25 cellular contexts compared by ENCODE assay signal in genomic region chr1:27397106-27397505, GRCh38. TPM values are rescaled to one million over a fixed set of nuclear protein-coding genes. Genes with fewer than 3 reads are reported as not detected.
A peak's percentile ranks its signal among the peaks of the same experiment; 100 is the strongest.
DNase-seq lines count a peak whose midpoint lies in the region; ATAC-seq, FAIRE-seq and TF ChIP-seq lines count a peak whose summit lies in the region.
"Had no signal": no experiment of that assay in that cellular context is flagged by ENCODE, and none has a peak within 500 bp of the region (broad histone marks: within the 10 kb centered on the region; RNA-seq: fewer than 3 reads in every experiment).

No MANE protein-coding gene starts in this region.

- intact Hi-C loops in heart left ventricle (cut with DNase I), result loop anchor here in 8 of 10 donors (5.0 to 10.0 kb wide), 5 partner anchors 265 to 352 kb away; no protein-coding TSS in a partner anchor

- H3K36me3 ChIP-seq in heart left ventricle (no peaks in the 10 kb centered on the region), right atrium auricular region (no peaks in the 10 kb centered on the region), endodermal cell (ENCODE audit: control insufficient read depth, insufficient read depth, low read length) (no peaks in the 10 kb centered on the region)

- H3K4me3 ChIP-seq in heart left ventricle (no peak overlapping the region), right atrium auricular region (no peak overlapping the region), endodermal cell (ENCODE audit: low read length) (no peak overlapping the region)
- H3K4me3 ChIP-seq: GM12878, SJSA1 had no signal

- H3K9me3 Mint-ChIP-seq in IgD-negative memory B cell (no peaks in the 10 kb centered on the region), endodermal cell (no peaks in the 10 kb centered on the region), nephron progenitor cell (no peaks in the 10 kb centered on the region)
- H3K9me3 Mint-ChIP-seq in stimulated activated effector memory CD8-positive, alpha-beta T cell treated with anti-CD3 and anti-CD28 coated beads, Interleukin-12 subunit alpha, Interleukin-12 subunit beta, amount 100 ng/mL, for 72 hours, result no peaks in the 10 kb centered on the region
- H3K9me3 Mint-ChIP-seq: CD4-positive, alpha-beta T cell; HFFc6 had no signal

- H3K9ac ChIP-seq in endodermal cell (ENCODE audit: extremely low read depth, low read length, poor library complexity, severe bottlenecking), result no peak overlapping the region
- H3K9ac ChIP-seq: KMS-11 had no signal

- H3K4me1 ChIP-seq in heart left ventricle (peaks cover 3 to 75% (median 46%) of the 10 kb centered on the region in 12 donors), right atrium auricular region (peaks cover 0 to 53% of the 10 kb centered on the region in 2 donors), endodermal cell (ENCODE audit: control insufficient read depth, insufficient read depth, low read length) (peaks cover 14% of the 10 kb centered on the region)

- peak in 1 of 2 donors; percentile 16 for TF ChIP-seq POLR2A in heart left ventricle (IDR thresholded peaks at IDR 0.05)

- 56 to 88% (median 61%) methylated on average over 1 to 3 of the region's 3 CpGs for WGBS in heart left ventricle, 4 donors
- 92% methylated on average over 2 to 3 of the region's 3 CpGs for WGBS in endodermal cell (ENCODE audit: insufficient coverage in 1 of 2, insufficient read length in 1 of 2), 2 experiments

- ATAC-seq in heart left ventricle, result peak in 1 of 4 donors; percentile 6
- no peak for ATAC-seq in stimulated activated effector memory CD8-positive, alpha-beta T cell treated with anti-CD3 and anti-CD28 coated beads, Interleukin-12 subunit alpha, Interleukin-12 subunit beta, amount 100 ng/mL, for 72 hours
- ATAC-seq: GM12878, HepG2 had no signal

- H3K36me3 Mint-ChIP-seq in IgD-negative memory B cell (peaks cover 2% of the 10 kb centered on the region), endodermal cell (ENCODE audit: low read depth) (no peaks in the 10 kb centered on the region), nephron progenitor cell (ENCODE audit: low read depth) (no peaks in the 10 kb centered on the region)
- peaks cover 62% of the 10 kb centered on the region for H3K36me3 Mint-ChIP-seq in stimulated activated effector memory CD8-positive, alpha-beta T cell treated with anti-CD3 and anti-CD28 coated beads, Interleukin-12 subunit alpha, Interleukin-12 subunit beta, amount 100 ng/mL, for 72 hours

- DNase-seq in heart left ventricle (peak in 1 of 5 donors; percentile 50), right atrium auricular region (ENCODE audit: low spot score) (no peak), endodermal cell (peak; percentile 49), nephron progenitor cell (no peak), RCC 7860 (ENCODE audit: low spot score) (no peak)
- no peak for DNase-seq in stimulated activated effector memory CD8-positive, alpha-beta T cell treated with anti-CD3 and anti-CD28 coated beads, Interleukin-12 subunit alpha, Interleukin-12 subunit beta, amount 100 ng/mL, for 72 hours (ENCODE audit: low spot score in 2 of 2)
- no peak for DNase-seq in activated effector memory CD4-positive, alpha-beta T cell treated with anti-CD3 and anti-CD28 coated beads, Interleukin-2, amount 50 U/mL, for 16 hours
- DNase-seq: CD4-positive, alpha-beta T cell; DMS53; EL; GOT3; HFFc6; MV-4-11; NCI-H1694 treated with DMSO at 0.1 percent for 48 hours; NCI-H774 had no signal

- H3K27ac ChIP-seq in heart left ventricle (peak overlapping the region in 9 of 12 donors; percentile 21 to 70 (median 35)), right atrium auricular region (peak overlapping the region in 1 of 2 donors; percentile 40), endodermal cell (ENCODE audit: low read depth, low read length) (no peak overlapping the region)
- H3K27ac ChIP-seq: KMS-11, SJSA1 had no signal

- H3K4me1 Mint-ChIP-seq in IgD-negative memory B cell, result peaks cover 6 to 13% (median 9%) of the 10 kb centered on the region in 3 donors
- H3K4me1 Mint-ChIP-seq in endodermal cell, result peaks cover 34% of the 10 kb centered on the region
- peaks cover 26% of the 10 kb centered on the region for H3K4me1 Mint-ChIP-seq in stimulated activated effector memory CD8-positive, alpha-beta T cell treated with anti-CD3 and anti-CD28 coated beads, Interleukin-12 subunit alpha, Interleukin-12 subunit beta, amount 100 ng/mL, for 72 hours
- peaks cover 75% of the 10 kb centered on the region for H3K4me1 Mint-ChIP-seq in nephron progenitor cell

- H3K9me3 ChIP-seq in heart left ventricle, result no peaks in the 10 kb centered on the region
- H3K9me3 ChIP-seq in right atrium auricular region, result no peaks in the 10 kb centered on the region
- no peaks in the 10 kb centered on the region for H3K9me3 ChIP-seq in endodermal cell (ENCODE audit: control insufficient read depth, low read length)
- H3K9me3 ChIP-seq: SJSA1 had no signal

- H3K4me3 Mint-ChIP-seq in IgD-negative memory B cell, result no peak overlapping the region
- H3K4me3 Mint-ChIP-seq in endodermal cell, result no peak overlapping the region
- H3K4me3 Mint-ChIP-seq in stimulated activated effector memory CD8-positive, alpha-beta T cell treated with anti-CD3 and anti-CD28 coated beads, Interleukin-12 subunit alpha, Interleukin-12 subunit beta, amount 100 ng/mL, for 72 hours, result no peak overlapping the region
- no peak overlapping the region for H3K4me3 Mint-ChIP-seq in nephron progenitor cell
- H3K4me3 Mint-ChIP-seq: CD4-positive, alpha-beta T cell; HFFc6 had no signal

- H3K27me3 Mint-ChIP-seq in IgD-negative memory B cell (peaks cover under 1% of the 10 kb centered on the region), endodermal cell (ENCODE audit: insufficient read depth) (no peaks in the 10 kb centered on the region), nephron progenitor cell (ENCODE audit: low read depth, poor library complexity) (peaks cover 5% of the 10 kb centered on the region)
- H3K27me3 Mint-ChIP-seq: CD4-positive, alpha-beta T cell had no signal

- TF ChIP-seq CTCF in heart left ventricle (IDR thresholded peaks at IDR 0.05) (no peak), right atrium auricular region (IDR thresholded peaks at IDR 0.05) (no peak), endodermal cell (conservative IDR thresholded peaks at IDR 0.05) (no peak), nephron progenitor cell (IDR thresholded peaks at IDR 0.05) (no peak)

- H3K27me3 ChIP-seq in heart left ventricle, result no peaks in the 10 kb centered on the region
- no peaks in the 10 kb centered on the region for H3K27me3 ChIP-seq in right atrium auricular region
- H3K27me3 ChIP-seq in endodermal cell (ENCODE audit: control insufficient read depth, insufficient read depth, low read length, poor library complexity, severe bottlenecking), result no peaks in the 10 kb centered on the region
- H3K27me3 ChIP-seq: SJSA1 had no signal

- FAIRE-seq in RCC 7860 (lab: Jason Lieb, UNC), result no peak
- FAIRE-seq: A204.1, GM12878, GM18507, HepG2 had no signal

- H3K27ac Mint-ChIP-seq in IgD-negative memory B cell, result peak overlapping the region in 2 of 3 donors; percentile 23 to 39
- peak overlapping the region; percentile 30 for H3K27ac Mint-ChIP-seq in endodermal cell
- H3K27ac Mint-ChIP-seq in stimulated activated effector memory CD8-positive, alpha-beta T cell treated with anti-CD3 and anti-CD28 coated beads, Interleukin-12 subunit alpha, Interleukin-12 subunit beta, amount 100 ng/mL, for 72 hours, result peak overlapping the region; percentile 63
- no peak overlapping the region for H3K27ac Mint-ChIP-seq in nephron progenitor cell
- H3K27ac Mint-ChIP-seq: CD4-positive, alpha-beta T cell; HFFc6 had no signal

RNA-seq across cellular contexts. Expression of gene GPR3, which starts 4.7 kb away (rescaled TPM):
- total RNA-seq in heart left ventricle (1 to 10 TPM in 2 of 9 donors, under 1 TPM in 6, not detected in 1; 0.28 to 2.4 (median 0.53) TPM), right atrium auricular region (1 to 10 TPM; 2.9 to 4.4 TPM), endodermal cell (1 to 10 TPM; 3.5 to 4.1 TPM)
- polyA plus RNA-seq in heart left ventricle (1 to 10 TPM in 1 of 2 donors, under 1 TPM in 1; 0.11 to 3.7 TPM), IgD-negative memory B cell (0.16 TPM)
- 4.5 TPM for polyA plus RNA-seq in endodermal cell (2013, experiment 1 of 2)
- 4.5 TPM for polyA plus RNA-seq in endodermal cell (2013, experiment 2 of 2)

RNA-seq across cellular contexts. Expression of gene CD164L2, which starts 14.0 kb away (rescaled TPM):
- not detected for total RNA-seq in heart left ventricle
- not detected for polyA plus RNA-seq in heart left ventricle
- total RNA-seq in right atrium auricular region, result not detected
- polyA plus RNA-seq in IgD-negative memory B cell, result not detected
- 1 to 10 TPM; 1.6 to 1.8 TPM for total RNA-seq in endodermal cell
- polyA plus RNA-seq in endodermal cell (2013, experiment 1 of 2), result 1.4 TPM
- polyA plus RNA-seq in endodermal cell (2013, experiment 2 of 2), result 0.83 TPM
- total RNA-seq: CD4-positive, alpha-beta T cell; GM12878; HepG2; HFFc6; NCI-H460; OCI-LY7; SJSA1 had no signal
- polyA plus RNA-seq: BJ, GM12878, HepG2 had no signal

RNA-seq across cellular contexts. Expression of gene FCN3, which starts 22.5 kb away (rescaled TPM):
- total RNA-seq in heart left ventricle (100 to 1,000 TPM in 1 of 9 donors, 10 to 100 TPM in 5, 1 to 10 TPM in 3; 2.4 to 112 (median 31.9) TPM), right atrium auricular region (10 to 100 TPM; 21.1 to 36.6 TPM), endodermal cell (under 1 TPM in 1 of 2 donors, not detected in 1; 0.26 TPM)
- polyA plus RNA-seq in heart left ventricle (100 to 1,000 TPM in 1 of 2 donors, 10 to 100 TPM in 1; 60.8 to 141 TPM), IgD-negative memory B cell (not detected)
- not detected for polyA plus RNA-seq in endodermal cell (2013, experiment 1 of 2)
- not detected for polyA plus RNA-seq in endodermal cell (2013, experiment 2 of 2)
- total RNA-seq: CD4-positive, alpha-beta T cell; HepG2; HFFc6; NCI-H460; OCI-LY7; SJSA1 had no signal
- polyA plus RNA-seq: BJ, GM12878, HepG2 had no signal

RNA-seq across cellular contexts. Expression of gene MAP3K6, which starts 30.3 kb away (rescaled TPM):
- 10 to 100 TPM; 21.1 to 77.0 (median 36.5) TPM for total RNA-seq in heart left ventricle
- polyA plus RNA-seq in heart left ventricle, result 10 to 100 TPM; 48.6 to 64.3 TPM
- 10 to 100 TPM; 31.3 to 42.1 TPM for total RNA-seq in right atrium auricular region
- 3.9 TPM for polyA plus RNA-seq in IgD-negative memory B cell
- 10 to 100 TPM in 1 of 2 donors, 1 to 10 TPM in 1; 6.6 to 11.5 TPM for total RNA-seq in endodermal cell
- 14.9 TPM for polyA plus RNA-seq in endodermal cell (2013, experiment 1 of 2)
- polyA plus RNA-seq in endodermal cell (2013, experiment 2 of 2), result 14.3 TPM

RNA-seq across cellular contexts. Expression of gene SYTL1, which starts 55.3 kb away (rescaled TPM):
- 1 to 10 TPM in 2 of 9 donors, under 1 TPM in 6, not detected in 1; 0.23 to 6.0 (median 0.46) TPM for total RNA-seq in heart left ventricle
- 1 to 10 TPM in 1 of 2 donors, under 1 TPM in 1; 0.57 to 1.2 TPM for polyA plus RNA-seq in heart left ventricle
- total RNA-seq in right atrium auricular region, result 1 to 10 TPM; 1.3 to 1.8 TPM
- polyA plus RNA-seq in IgD-negative memory B cell, result 130 TPM
- total RNA-seq in endodermal cell, result 1 to 10 TPM; 6.7 to 7.5 TPM
- 3.2 TPM for polyA plus RNA-seq in endodermal cell (2013, experiment 1 of 2)
- 4.9 TPM for polyA plus RNA-seq in endodermal cell (2013, experiment 2 of 2)
